In genomic region chr14:75427126-75427481, GRCh38 we compare ENCODE assay signal across 8 cellular contexts. TPM values are rescaled to one million over a fixed set of nuclear protein-coding genes. Genes with fewer than 3 reads are reported as not detected.
DNase-seq lines count a peak whose midpoint lies in the region; ATAC-seq and TF ChIP-seq lines count a peak whose summit lies in the region.

No MANE protein-coding gene starts in this region.

- H3K27ac Mint-ChIP-seq in activated CD4-positive, alpha-beta T cell treated with anti-CD3 and anti-CD28 coated beads, Interleukin-2, amount 10 ng/mL, durations not matched to agents 7 days and 5 days = peak overlapping the region; percentile 55

- peak overlapping the region; percentile 79 for H3K18ac ChIP-seq in IMR-90 (ENCODE audit: low read depth, low read length)

- H4K5ac ChIP-seq in IMR-90 (ENCODE audit: low read depth, low read length) = peak overlapping the region; percentile 84

- H4K8ac ChIP-seq in IMR-90 (ENCODE audit: low read depth in 2 of 2, low read length in 2 of 2) = peak overlapping the region; percentile 44 to 55; a peak in 3 of 4 replicates

- H4K20me1 ChIP-seq in IMR-90 (ENCODE audit: insufficient read depth, low read length) = peaks cover 36% of the 10 kb centered on the region

- peak overlapping the region; percentile 58 for H3K4me3 Mint-ChIP-seq in activated CD4-positive, alpha-beta T cell treated with anti-CD3 and anti-CD28 coated beads, Interleukin-2, amount 10 ng/mL, durations not matched to agents 7 days and 5 days

- peak overlapping the region; percentile 79; the same call in 1 of the 2 replicates for H2BK120ac ChIP-seq in IMR-90 (ENCODE audit: low read depth, low read length)

- peak overlapping the region; percentile 43 for H2BK5ac ChIP-seq in IMR-90 (ENCODE audit: low read depth, low read length, poor library complexity, severe bottlenecking)

- peak overlapping the region; percentile 86 for H3K9ac ChIP-seq in IMR-90 (ENCODE audit: low read depth, low read length)
- H3K9ac ChIP-seq in colonic mucosa (ENCODE audit: low read depth in 2 of 2, low read length in 2 of 2) = peak overlapping the region; percentile 71 to 79
- H3K9ac ChIP-seq in mucosa of rectum (ENCODE audit: low read depth in 1 of 2, low read length in 2 of 2) = peak overlapping the region; percentile 67 to 92

- H3K9me3 ChIP-seq in IMR-90 (ENCODE audit: control insufficient read depth, insufficient read depth, low read length) (peaks cover 2% of the 10 kb centered on the region; the same call in 1 of the 2 replicates), colonic mucosa (no peaks in the 10 kb centered on the region), mucosa of rectum (ENCODE audit: control insufficient read depth in 2 of 2, low read length in 2 of 2) (no peaks in the 10 kb centered on the region)

- H2BK20ac ChIP-seq in IMR-90 (ENCODE audit: low read depth, low read length) = peak overlapping the region; percentile 16; the same call in 1 of the 2 replicates

- peaks cover 5% of the 10 kb centered on the region for H3K36me3 Mint-ChIP-seq in activated CD4-positive, alpha-beta T cell treated with anti-CD3 and anti-CD28 coated beads, Interleukin-2, amount 10 ng/mL, durations not matched to agents 7 days and 5 days (ENCODE audit: low read depth)

- peak overlapping the region; percentile 93 for H2AFZ ChIP-seq in IMR-90 (replicated peaks; ENCODE audit: low read length, poor library complexity)

- peak overlapping the region; percentile 58 for H3K4me3 ChIP-seq in IMR-90 (ENCODE audit: insufficient read depth, low read depth, low read length)
- peak overlapping the region; percentile 70 for H3K4me3 ChIP-seq in colonic mucosa
- H3K4me3 ChIP-seq in mucosa of rectum (ENCODE audit: low read length in 2 of 2) = peak overlapping the region; percentile 71 to 77

- peak overlapping the region; percentile 76 for H3K27ac ChIP-seq in IMR-90 (ENCODE audit: insufficient read depth, low read length)
- H3K27ac ChIP-seq in colonic mucosa = peak overlapping the region; percentile 73
- peak overlapping the region; percentile 75 to 86 for H3K27ac ChIP-seq in mucosa of rectum (ENCODE audit: low read depth in 2 of 2, low read length in 2 of 2)

- WGBS in IMR-90 (ENCODE audit: extremely low coverage in 2 of 2, insufficient read length in 1 of 2), 2 experiments = 58% methylated on average over 5 of the region's 15 CpGs; no CpG with 5 or more reads in 1 of the 2 experiments

- H3K27me3 ChIP-seq in IMR-90 (ENCODE audit: control insufficient read depth, insufficient read depth, low read length) (no peaks in the 10 kb centered on the region), colonic mucosa (no peaks in the 10 kb centered on the region), mucosa of rectum (ENCODE audit: control insufficient read depth in 2 of 2, insufficient read depth in 2 of 2, low read length in 2 of 2) (no peaks in the 10 kb centered on the region)

- H3K79me1 ChIP-seq in IMR-90 (ENCODE audit: low read depth in 1 of 2, low read length in 2 of 2) = peaks cover 0 to 38% of the 10 kb centered on the region in 2 experiments; a peak in 2 of 4 replicates

- BruUV-seq in IMR-90 (replicated peaks; lab: Mats Ljungman, UMichigan) = no TSS peak

- no peak for TF ChIP-seq RAD21 in IMR-90 (IDR thresholded peaks at IDR 0.05; ENCODE audit: low read length)

- peaks cover 27% of the 10 kb centered on the region for H3K27me3 Mint-ChIP-seq in activated CD4-positive, alpha-beta T cell treated with anti-CD3 and anti-CD28 coated beads, Interleukin-2, amount 10 ng/mL, durations not matched to agents 7 days and 5 days

- peak overlapping the region; percentile 82 for H4K91ac ChIP-seq in IMR-90 (ENCODE audit: insufficient read depth, low read depth, low read length)

- TF ChIP-seq POLR2A in IMR-90 (IDR thresholded peaks at IDR 0.05; ENCODE audit: low read depth, low read length) = no peak

- in situ Hi-C loops in IMR-90 (cut with MboI; ENCODE audit: low sequenced_read_pairs) = no loop called here

- CTCF ChIA-PET in activated CD4-positive, alpha-beta T cell treated with anti-CD3 and anti-CD28 coated beads, Interleukin-2, amount 10 ng/mL, durations not matched to agents 7 days and 5 days (lab: Charles Lee) = no interaction called here
- CTCF ChIA-PET in IMR-90 (lab: Yijun Ruan, JAX) = no interaction called here

- H3K4me1 Mint-ChIP-seq in activated CD4-positive, alpha-beta T cell treated with anti-CD3 and anti-CD28 coated beads, Interleukin-2, amount 10 ng/mL, durations not matched to agents 7 days and 5 days = peaks cover 11% of the 10 kb centered on the region

- intact Hi-C loops in IMR-90 (cut with micrococcal nuclease) = loop anchor here (1.0 to 2.0 kb wide), 2 partner anchors 120 to 294 kb away; no protein-coding TSS in a partner anchor
- intact Hi-C loops in colonic mucosa (cut with DNase I) = loop anchor here (10.0 kb wide), 1 partner anchor 48 kb away; no protein-coding TSS in a partner anchor

- H3K14ac ChIP-seq in IMR-90 (replicated peaks; ENCODE audit: low read depth, low read length) = peak overlapping the region; percentile 67

- no peak; the same call in 1 of the 2 replicates for ATAC-seq in IMR-90 (ENCODE audit: low read depth)

- H3K4me1 ChIP-seq in IMR-90 (ENCODE audit: control insufficient read depth, insufficient read depth, low read length) (peaks cover 21% of the 10 kb centered on the region), colonic mucosa (peaks cover 11% of the 10 kb centered on the region), mucosa of rectum (ENCODE audit: control insufficient read depth in 2 of 2, insufficient read depth in 2 of 2, low read length in 2 of 2) (peaks cover 24 to 34% of the 10 kb centered on the region in 2 donors)

- H2AK5ac ChIP-seq in IMR-90 (ENCODE audit: low read depth, low read length) = peak overlapping the region; percentile 72

- no peak for DNase-seq in activated CD4-positive, alpha-beta T cell treated with anti-CD3 and anti-CD28 coated beads, Interleukin-2, amount 10 ng/mL, durations not matched to agents 7 days and 5 days
- no peak for DNase-seq in activated CD4-positive, alpha-beta T cell treated with anti-CD3 and anti-CD28 coated beads for 48 hours
- DNase-seq in IMR-90 = no peak
- no peak for DNase-seq in colonic mucosa
- DNase-seq in NCI-H2196 treated with DMSO at 0.1 percent for 48 hours (lab: John Stamatoyannopoulos, UW; ENCODE audit: unreplicated experiment) = no peak
- no peak for DNase-seq in LoVo (ENCODE audit: low spot score)
- DNase-seq in NOMO-1 treated with dmso at 0.1 percent for 144 hours (lab: John Stamatoyannopoulos, UW; ENCODE audit: unreplicated experiment) = no peak

- no peak for TF ChIP-seq CTCF in IMR-90 (conservative IDR thresholded peaks at IDR 0.05; ENCODE audit: low read depth, low read length)
- no peak for TF ChIP-seq CTCF in colonic mucosa (IDR thresholded peaks at IDR 0.05)

- peak overlapping the region; percentile 18 for H2AK9ac ChIP-seq in IMR-90 (replicated peaks; ENCODE audit: low read depth, low read length, poor library complexity)

- peaks cover 30% of the 10 kb centered on the region for H3K9me1 ChIP-seq in IMR-90 (ENCODE audit: insufficient read depth, low read length)

- peak overlapping the region; percentile 36; the same call in 1 of the 2 replicates for H3K23ac ChIP-seq in IMR-90 (ENCODE audit: low read depth, low read length)

- H3K56ac ChIP-seq in IMR-90 (ENCODE audit: extremely low read depth, insufficient read depth, low read length) = no peak overlapping the region; the same call in 1 of the 2 replicates

- dilution Hi-C loops in IMR-90 (cut with HindIII; ENCODE audit: low sequenced_read_pairs, unreplicated experiment) = no loop called here

- peak overlapping the region; percentile 80 for H3K4ac ChIP-seq in IMR-90 (ENCODE audit: low read depth, low read length)

- H3K9me3 Mint-ChIP-seq in activated CD4-positive, alpha-beta T cell treated with anti-CD3 and anti-CD28 coated beads, Interleukin-2, amount 10 ng/mL, durations not matched to agents 7 days and 5 days = peaks cover 7% of the 10 kb centered on the region

- POLR2A ChIA-PET in activated CD4-positive, alpha-beta T cell treated with anti-CD3 and anti-CD28 coated beads, Interleukin-2, amount 10 ng/mL, durations not matched to agents 7 days and 5 days (lab: Charles Lee) = no interaction called here
- POLR2A ChIA-PET in IMR-90 (lab: Charles Lee; ENCODE audit: unreplicated experiment) = no interaction called here

- H3K36me3 ChIP-seq in IMR-90 (ENCODE audit: control insufficient read depth, insufficient read depth, low read length) (peaks cover 5% of the 10 kb centered on the region; the same call in 1 of the 2 replicates), colonic mucosa (no peaks in the 10 kb centered on the region), mucosa of rectum (ENCODE audit: control insufficient read depth in 2 of 2, insufficient read depth in 2 of 2, low read length in 2 of 2) (no peaks in the 10 kb centered on the region)

- peak overlapping the region; percentile 94 for H3K4me2 ChIP-seq in IMR-90 (ENCODE audit: low read depth, low read length)

- 0 out of 3 replicates have a peak overlapping the region, but pooled peaks have one; percentile 50 for H2BK15ac ChIP-seq in IMR-90 (ENCODE audit: low read depth, low read length)

TF ChIP-seq in IMR-90, 13 proteins besides CTCF, POLR2A, EP300 and RAD21 (continues in another document):
- TF ChIP-seq USF2 (IDR thresholded peaks at IDR 0.05; ENCODE audit: low read depth, low read length) = no peak
- no peak for TF ChIP-seq FOS (IDR thresholded peaks at IDR 0.05; ENCODE audit: low read depth, low read length)
- TF ChIP-seq ELK1 (IDR thresholded peaks at IDR 0.05; ENCODE audit: borderline replicate concordance, low read depth, low read length) = no peak

RNA-seq across cellular contexts. Expression of gene JDP2, which starts 0.7 kb away (rescaled TPM):
- total RNA-seq in activated CD4-positive, alpha-beta T cell treated with anti-CD3 and anti-CD28 coated beads, Interleukin-2, amount 10 ng/mL, durations not matched to agents 7 days and 5 days = 1 to 10 TPM in 1 of 2 experiments, under 1 TPM in 1; 0.99 to 1.6 TPM
- 35.7 and 38.9 TPM in 2 replicates for total RNA-seq in IMR-90 (2012; rRNA removed)
- polyA plus RNA-seq in IMR-90 (2012; rRNA removed) = 38.4 and 39.7 TPM in 2 replicates
- polyA plus RNA-seq in IMR-90 (2012; cell fraction: cytosol; rRNA removed) = 47.8 and 52.8 TPM in 2 replicates
- polyA plus RNA-seq in IMR-90 (2012; cell fraction: nucleus; rRNA removed; ENCODE audit: low replicate concordance) = 18.7 and 32.8 TPM in 2 replicates
- total RNA-seq in colonic mucosa = 10 to 100 TPM; 19.4 to 37.1 TPM

Comparison
In these comparisons a context has a peak if more than half of its experiments do, and no peak if none do; other contexts are left out.
1. RNA of gene JDP2, which starts 0.7 kb away (total RNA-seq): 19.4 to 37.1 TPM in colonic mucosa and 35.7 to 38.9 TPM in IMR-90; 0.99 to 1.6 TPM in activated CD4-positive, alpha-beta T cell treated with anti-CD3 and anti-CD28 coated beads, Interleukin-2, amount 10 ng/mL, durations not matched to agents 7 days and 5 days; every median in the first group is over 4 times any median in the second.
2. Peak in every context shown above with its lines, with median percentiles within 50 percentile points of each other: H3K27ac ChIP-seq, H3K4me3 ChIP-seq and H3K9ac ChIP-seq.